27 cellular contexts compared by ENCODE assay signal in the genomic region with DNA sequence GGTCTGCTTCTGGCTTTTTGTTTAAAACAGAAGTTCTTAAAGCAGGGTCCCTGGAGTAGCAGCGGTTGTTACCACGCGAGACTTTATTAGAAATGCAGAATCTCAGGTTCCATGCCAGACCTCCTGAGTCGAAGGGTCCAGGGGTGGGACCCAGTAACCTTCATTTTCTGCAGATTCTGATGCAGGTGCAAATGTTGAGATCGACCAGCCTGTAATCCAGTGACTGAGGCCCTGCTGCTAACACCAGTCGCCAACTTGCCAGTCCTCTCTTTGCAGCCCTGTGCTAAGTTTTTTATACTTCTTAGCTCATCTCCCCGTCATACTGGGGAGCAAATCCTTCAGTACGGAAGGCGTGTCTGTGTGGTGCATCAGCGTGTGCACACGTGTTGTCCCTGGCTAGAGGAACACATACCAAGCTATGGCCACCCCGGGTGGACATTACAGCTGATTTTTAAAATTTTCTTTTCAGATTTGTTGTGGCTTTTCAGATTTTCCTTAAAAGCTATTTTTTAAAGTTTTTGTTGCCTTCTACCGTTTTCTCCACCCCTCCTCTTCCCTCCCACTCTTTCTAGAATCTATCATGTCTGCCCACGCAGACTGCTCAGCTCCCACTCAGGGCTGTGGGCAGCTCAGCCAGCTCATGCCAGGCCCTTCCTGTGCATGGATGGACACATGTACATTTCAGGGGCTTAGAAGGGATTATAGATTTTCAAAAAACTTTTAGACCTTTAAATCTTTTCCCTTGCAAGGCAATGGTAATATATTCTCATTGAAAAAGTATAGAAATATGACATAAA. TPM values are rescaled to one million over a fixed set of nuclear protein-coding genes. Genes with fewer than 3 reads are reported as not detected.
DNase-seq lines count a peak whose midpoint lies in the region; ATAC-seq and TF ChIP-seq lines count a peak whose summit lies in the region.
"Had no signal": no experiment of that assay in that cellular context is flagged by ENCODE, and none has a peak within 500 bp of the region (broad histone marks: within the 10 kb centered on the region; RNA-seq: fewer than 3 reads in every experiment).

No MANE protein-coding gene starts in this region.

- no peak overlapping the region for H2AFZ ChIP-seq in osteoblast (ENCODE audit: low read length)

- H3K9me3 ChIP-seq in endodermal cell (ENCODE audit: control insufficient read depth, low read length) (no peaks in the 10 kb centered on the region), osteoblast (ENCODE audit: low read depth, low read length) (no peaks in the 10 kb centered on the region)
- H3K9me3 ChIP-seq: breast epithelium, HAP-1, left ventricle myocardium inferior, psoas muscle had no signal

- H3K4me3 Mint-ChIP-seq in natural killer cell treated with Interleukin-12 subunit alpha and Interleukin-12 subunit beta and Interleukin-15 and Interleukin-18, amount 100 ng/mL, for 72 hours, result no peak overlapping the region
- H3K4me3 Mint-ChIP-seq in natural killer cell (no peak overlapping the region), endodermal cell (no peak overlapping the region)
- no peak overlapping the region for H3K4me3 Mint-ChIP-seq in activated CD4-positive, alpha-beta T cell treated with anti-CD3 and anti-CD28 coated beads, Interleukin-2, amount 10 ng/mL, durations not matched to agents 24 days and 14 days
- H3K4me3 Mint-ChIP-seq: activated CD4-positive, alpha-beta T cell treated with anti-CD3 and anti-CD28 coated beads for 36 hours; B cell; CD4-positive, alpha-beta memory T cell; naive B cell; T-helper 2 cell treated with Interferon-gamma antibody and Interleukin-4, amounts not matched to agents 5 μg/mL and 100 μg/mL, for 36 hours had no signal

- peak; percentile 1 for DNase-seq in natural killer cell treated with Interleukin-12 subunit alpha and Interleukin-12 subunit beta and Interleukin-15 and Interleukin-18, amount 100 ng/mL, for 72 hours (ENCODE audit: low spot score)
- DNase-seq in natural killer cell (no peak), endodermal cell (peak; percentile 32), osteoblast (ENCODE audit: insufficient read length, low spot score, missing footprints) (peak; percentile 81), ACHN (no peak), KG1 (lab: John Stamatoyannopoulos, UW) (no peak)
- DNase-seq in activated CD4-positive, alpha-beta T cell treated with anti-CD3 and anti-CD28 coated beads, Interleukin-2, amount 10 ng/mL, durations not matched to agents 24 days and 14 days, result no peak
- DNase-seq: activated CD4-positive, alpha-beta T cell treated with anti-CD3 and anti-CD28 coated beads for 36 hours; anterior cingulate cortex; CD4-positive, alpha-beta memory T cell; EL; left ventricle myocardium inferior; naive B cell; NCI-H1694; NCI-H82; psoas muscle; SIG-M5; stimulated activated naive CD4-positive, alpha-beta T cell treated with Interleukin-2 at 50 U/mL for 16 hours had no signal

- H3K9me3 Mint-ChIP-seq in natural killer cell treated with Interleukin-12 subunit alpha and Interleukin-12 subunit beta and Interleukin-15 and Interleukin-18, amount 100 ng/mL, for 72 hours, result no peaks in the 10 kb centered on the region
- H3K9me3 Mint-ChIP-seq in natural killer cell, result no peaks in the 10 kb centered on the region
- H3K9me3 Mint-ChIP-seq in endodermal cell, result no peaks in the 10 kb centered on the region
- no peaks in the 10 kb centered on the region for H3K9me3 Mint-ChIP-seq in activated CD4-positive, alpha-beta T cell treated with anti-CD3 and anti-CD28 coated beads, Interleukin-2, amount 10 ng/mL, durations not matched to agents 24 days and 14 days
- H3K9me3 Mint-ChIP-seq: activated naive CD4-positive, alpha-beta T cell treated with anti-CD3 and anti-CD28 coated beads, Interleukin-2, amount 50 U/mL, for 72 hours; activated T-helper 2 cell treated with anti-CD3 and anti-CD28 coated beads, Interferon-gamma antibody, Interleukin-2, Interleukin-4, amounts not matched to agents 10 μg/mL and 5 μg/mL and 100 μg/mL, durations not matched to agents 14 hours and 24 hours and 36 hours; naive B cell; T-helper 2 cell treated with Interferon-gamma antibody and Interleukin-4, amounts not matched to agents 5 μg/mL and 100 μg/mL, for 36 hours had no signal

- no peak overlapping the region for H3K27ac Mint-ChIP-seq in natural killer cell treated with Interleukin-12 subunit alpha and Interleukin-12 subunit beta and Interleukin-15 and Interleukin-18, amount 100 ng/mL, for 72 hours
- H3K27ac Mint-ChIP-seq in natural killer cell (no peak overlapping the region), endodermal cell (no peak overlapping the region)
- H3K27ac Mint-ChIP-seq in activated CD4-positive, alpha-beta T cell treated with anti-CD3 and anti-CD28 coated beads, Interleukin-2, amount 10 ng/mL, durations not matched to agents 24 days and 14 days, result no peak overlapping the region
- H3K27ac Mint-ChIP-seq: activated CD4-positive, alpha-beta T cell treated with anti-CD3 and anti-CD28 coated beads for 36 hours; activated naive CD4-positive, alpha-beta T cell treated with anti-CD3 and anti-CD28 coated beads, Interleukin-2, amount 50 U/mL, for 72 hours; activated T-helper 2 cell treated with anti-CD3 and anti-CD28 coated beads, Interferon-gamma antibody, Interleukin-2, Interleukin-4, amounts not matched to agents 10 μg/mL and 5 μg/mL and 100 μg/mL, durations not matched to agents 14 hours and 24 hours and 36 hours; B cell; CD4-positive, alpha-beta memory T cell; naive B cell; T-helper 2 cell treated with Interferon-gamma antibody and Interleukin-4, amounts not matched to agents 5 μg/mL and 100 μg/mL, for 36 hours had no signal

- H3K79me2 ChIP-seq in osteoblast (ENCODE audit: insufficient read depth, low read length), result no peaks in the 10 kb centered on the region

- in situ Hi-C loops in ACHN (cut with HindIII; ENCODE audit: low pct_ligation_motif_present, low pct_unique_long_range_greater_than_20kb, low sequenced_read_pairs), result no loop called here

- ATAC-seq in natural killer cell treated with Interleukin-12 subunit alpha and Interleukin-12 subunit beta and Interleukin-15 and Interleukin-18, amount 100 ng/mL, for 72 hours, result no peak
- no peak for ATAC-seq in natural killer cell
- no peak for ATAC-seq in GM21825 (IDR thresholded peaks at IDR 0.05; ENCODE audit: unreplicated experiment)
- ATAC-seq: activated CD4-positive, alpha-beta T cell treated with anti-CD3 and anti-CD28 coated beads for 36 hours; activated naive CD4-positive, alpha-beta T cell treated with anti-CD3 and anti-CD28 coated beads, Interleukin-2, amount 50 U/mL, for 72 hours; GM12878; psoas muscle had no signal

- H4K20me1 ChIP-seq in osteoblast (ENCODE audit: insufficient read depth, low read length), result no peaks in the 10 kb centered on the region

- H3K4me1 Mint-ChIP-seq in natural killer cell treated with Interleukin-12 subunit alpha and Interleukin-12 subunit beta and Interleukin-15 and Interleukin-18, amount 100 ng/mL, for 72 hours (ENCODE audit: low read depth in 2 of 2), result no peaks in the 10 kb centered on the region
- H3K4me1 Mint-ChIP-seq in natural killer cell, result no peaks in the 10 kb centered on the region
- H3K4me1 Mint-ChIP-seq in endodermal cell, result peaks cover 28% of the 10 kb centered on the region
- H3K4me1 Mint-ChIP-seq in activated CD4-positive, alpha-beta T cell treated with anti-CD3 and anti-CD28 coated beads, Interleukin-2, amount 10 ng/mL, durations not matched to agents 24 days and 14 days, result peaks cover 2% of the 10 kb centered on the region
- H3K4me1 Mint-ChIP-seq: activated CD4-positive, alpha-beta T cell treated with anti-CD3 and anti-CD28 coated beads for 36 hours; B cell; CD4-positive, alpha-beta memory T cell; naive B cell had no signal

- H3K4me2 ChIP-seq in osteoblast (ENCODE audit: insufficient read depth, low read length), result peak overlapping the region; percentile 7

- H3K27me3 ChIP-seq in endodermal cell (ENCODE audit: control insufficient read depth, insufficient read depth, low read length, poor library complexity, severe bottlenecking) (no peaks in the 10 kb centered on the region), osteoblast (ENCODE audit: insufficient read depth, low read length) (peaks cover 23% of the 10 kb centered on the region)
- H3K27me3 ChIP-seq: breast epithelium had no signal

- WGBS in endodermal cell (ENCODE audit: insufficient coverage in 1 of 2, insufficient read length in 1 of 2), 2 experiments, result 92 to 94% methylated on average over 11 to 14 of the region's 14 CpGs

- no peak for TF ChIP-seq CTCF in natural killer cell (IDR thresholded peaks at IDR 0.05)
- no peak for TF ChIP-seq CTCF in endodermal cell (conservative IDR thresholded peaks at IDR 0.05)
- no peak for TF ChIP-seq CTCF in osteoblast (IDR thresholded peaks at IDR 0.05; ENCODE audit: extremely low read depth, low read depth, low read length)

- H3K36me3 ChIP-seq in endodermal cell (ENCODE audit: control insufficient read depth, insufficient read depth, low read length) (no peaks in the 10 kb centered on the region), osteoblast (ENCODE audit: insufficient read depth, low read length) (no peaks in the 10 kb centered on the region)
- H3K36me3 ChIP-seq: breast epithelium, HAP-1, left ventricle myocardium inferior had no signal

- H3K4me1 ChIP-seq in endodermal cell (ENCODE audit: control insufficient read depth, insufficient read depth, low read length) (peaks cover 4% of the 10 kb centered on the region), osteoblast (ENCODE audit: insufficient read depth, low read length) (peaks cover 18% of the 10 kb centered on the region)
- H3K4me1 ChIP-seq: breast epithelium, left ventricle myocardium inferior, psoas muscle had no signal

- intact Hi-C loops in natural killer cell (cut with micrococcal nuclease), result no loop called here
- intact Hi-C loops in activated CD4-positive, alpha-beta T cell treated with anti-CD3 and anti-CD28 coated beads, Interleukin-2, amount 10 ng/mL, durations not matched to agents 24 days and 14 days (cut with micrococcal nuclease), result no loop called here

- no peak overlapping the region for H3K4me3 ChIP-seq in endodermal cell (ENCODE audit: low read length)
- H3K4me3 ChIP-seq in osteoblast (ENCODE audit: insufficient read depth, low read length), result no peak overlapping the region
- H3K4me3 ChIP-seq: breast epithelium, GM12878, HAP-1, left ventricle myocardium inferior, psoas muscle had no signal

- no peaks in the 10 kb centered on the region for H3K36me3 Mint-ChIP-seq in natural killer cell treated with Interleukin-12 subunit alpha and Interleukin-12 subunit beta and Interleukin-15 and Interleukin-18, amount 100 ng/mL, for 72 hours
- H3K36me3 Mint-ChIP-seq in natural killer cell, result no peaks in the 10 kb centered on the region
- H3K36me3 Mint-ChIP-seq in endodermal cell (ENCODE audit: low read depth), result no peaks in the 10 kb centered on the region
- H3K36me3 Mint-ChIP-seq in activated CD4-positive, alpha-beta T cell treated with anti-CD3 and anti-CD28 coated beads, Interleukin-2, amount 10 ng/mL, durations not matched to agents 24 days and 14 days (ENCODE audit: low read depth), result peaks cover 2% of the 10 kb centered on the region
- H3K36me3 Mint-ChIP-seq: activated naive CD4-positive, alpha-beta T cell treated with anti-CD3 and anti-CD28 coated beads, Interleukin-2, amount 50 U/mL, for 72 hours; CD4-positive, alpha-beta memory T cell; naive B cell had no signal

- H3K27ac ChIP-seq in endodermal cell (ENCODE audit: low read depth, low read length) (no peak overlapping the region), osteoblast (ENCODE audit: low read depth, low read length) (no peak overlapping the region)
- H3K27ac ChIP-seq: breast epithelium, left ventricle myocardium inferior, psoas muscle, VCaP had no signal

- peaks cover 9 to 13% of the 10 kb centered on the region in 2 donors for H3K27me3 Mint-ChIP-seq in natural killer cell treated with Interleukin-12 subunit alpha and Interleukin-12 subunit beta and Interleukin-15 and Interleukin-18, amount 100 ng/mL, for 72 hours
- H3K27me3 Mint-ChIP-seq in natural killer cell (ENCODE audit: low read depth in 2 of 2) (peaks cover 8 to 9% of the 10 kb centered on the region in 2 donors), endodermal cell (ENCODE audit: insufficient read depth) (no peaks in the 10 kb centered on the region)
- peaks cover 12% of the 10 kb centered on the region for H3K27me3 Mint-ChIP-seq in activated CD4-positive, alpha-beta T cell treated with anti-CD3 and anti-CD28 coated beads, Interleukin-2, amount 10 ng/mL, durations not matched to agents 24 days and 14 days

- H3K9ac ChIP-seq in endodermal cell (ENCODE audit: extremely low read depth, low read length, poor library complexity, severe bottlenecking), result no peak overlapping the region

RNA-seq across cellular contexts. Expression of a gene that starts 57.7 kb away (rescaled TPM):
- 10 to 100 TPM in 1 of 2 donors, 1 to 10 TPM in 1; 9.4 to 10.0 TPM for total RNA-seq in natural killer cell treated with Interleukin-12 subunit alpha and Interleukin-12 subunit beta and Interleukin-15 and Interleukin-18, amount 100 ng/mL, for 72 hours
- total RNA-seq in natural killer cell (1 to 10 TPM; 4.8 to 8.5 (median 4.8) TPM), endodermal cell (10 to 100 TPM; 30.3 to 34.9 TPM), osteoblast (24.2 and 27.7 TPM in 2 replicates)
- 16.1 TPM for polyA plus RNA-seq in endodermal cell (2013, experiment 1 of 2)
- 12.1 TPM for polyA plus RNA-seq in endodermal cell (2013, experiment 2 of 2)
- total RNA-seq in activated CD4-positive, alpha-beta T cell treated with anti-CD3 and anti-CD28 coated beads, Interleukin-2, amount 10 ng/mL, durations not matched to agents 24 days and 14 days, result 11.7 and 12.5 TPM in 2 replicates

Comparison
In these comparisons a context has a peak if more than half of its experiments do, and no peak if none do; other contexts are left out.
1. DNase-seq: peak in natural killer cell treated with Interleukin-12 subunit alpha and Interleukin-12 subunit beta and Interleukin-15 and Interleukin-18, amount 100 ng/mL, for 72 hours (single experiment), endodermal cell (single experiment) and osteoblast (single experiment); none in natural killer cell (single experiment), ACHN (single experiment), activated CD4-positive, alpha-beta T cell treated with anti-CD3 and anti-CD28 coated beads, Interleukin-2, amount 10 ng/mL, durations not matched to agents 24 days and 14 days (single experiment) and KG1 (single experiment).